ENCODE assay signal across 1 cellular context in genomic region chr2:138503087-138503442, GRCh38.
TF ChIP-seq lines count a peak whose summit lies in the region.

No MANE protein-coding gene starts in this region.

TF ChIP-seq in HepG2, 621 proteins besides CTCF, POLR2A, EP300 and RAD21 (continued from another document):
- TF ChIP-seq ZNF318 (CRISPR knock-in tag; IDR thresholded peaks at IDR 0.05) (no peak), ZNF17 (CRISPR knock-in tag; IDR thresholded peaks at IDR 0.05) (0 out of 2 replicates have a peak, but pooled peaks have one; percentile 67), AKNA (CRISPR knock-in tag; IDR thresholded peaks at IDR 0.05; ENCODE audit: borderline replicate concordance) (no peak), CREB1 (IDR thresholded peaks at IDR 0.05) (peak; percentile 51; the same call in 1 of the 2 replicates), CREB1 (CRISPR knock-in tag; IDR thresholded peaks at IDR 0.05) (no peak), ZNF629 (CRISPR knock-in tag; conservative IDR thresholded peaks at IDR 0.05) (peak; percentile 78), ATF7 (IDR thresholded peaks at IDR 0.05) (peak; percentile 38; the same call in 1 of the 2 replicates), ATF7 (CRISPR knock-in tag; IDR thresholded peaks at IDR 0.05) (no peak), MED8 (CRISPR knock-in tag; IDR thresholded peaks at IDR 0.05; ENCODE audit: insufficient replicate concordance) (no peak), GABPA (IDR thresholded peaks at IDR 0.05; ENCODE audit: low read depth, low read length) (no peak), GABPA (CRISPR knock-in tag; IDR thresholded peaks at IDR 0.05; ENCODE audit: low read depth) (no peak)
- TF ChIP-seq, protein P1, sequence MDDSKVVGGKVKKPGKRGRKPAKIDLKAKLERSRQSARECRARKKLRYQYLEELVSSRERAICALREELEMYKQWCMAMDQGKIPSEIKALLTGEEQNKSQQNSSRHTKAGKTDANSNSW (CRISPR knock-in tag; IDR thresholded peaks at IDR 0.05; ENCODE audit: borderline replicate concordance): no peak
